ENCODE assay signal across 1 cellular context in the genomic region with DNA sequence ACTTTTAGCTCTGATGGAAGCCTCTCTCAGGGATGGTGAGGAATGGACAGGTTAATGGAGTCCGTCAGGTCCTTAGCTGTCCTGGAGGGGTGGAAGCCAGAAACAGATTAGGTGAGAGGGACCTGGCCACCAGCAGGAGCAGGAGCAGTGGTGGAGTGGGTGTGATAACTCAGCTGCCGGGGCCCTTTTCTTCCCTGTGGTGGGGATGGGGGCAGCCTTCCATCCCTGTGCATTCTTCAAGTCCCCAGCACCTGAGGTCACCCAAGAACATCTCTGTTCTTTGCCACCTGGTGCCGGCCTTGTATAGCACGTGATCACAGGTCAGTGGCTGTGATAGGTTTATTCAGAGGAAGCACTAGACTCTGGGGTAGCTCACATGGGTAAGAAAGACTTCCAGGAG.
TF ChIP-seq lines count a peak whose summit lies in the region.

No MANE protein-coding gene starts in this region.

TF ChIP-seq in K562, 482 proteins besides CTCF, POLR2A, EP300 and RAD21:
- TF ChIP-seq GATAD2A (IDR thresholded peaks at IDR 0.05) (no peak), ADNP (tag; IDR thresholded peaks at IDR 0.05) (no peak), ZNF347 (CRISPR knock-in tag; IDR thresholded peaks at IDR 0.05; ENCODE audit: low read depth) (no peak), NBN (IDR thresholded peaks at IDR 0.05; ENCODE audit: low read depth) (no peak), BRF1 (IDR thresholded peaks at IDR 0.05; ENCODE audit: borderline replicate concordance, extremely low read depth, insufficient read length) (no peak), SOX6 (IDR thresholded peaks at IDR 0.05) (no peak), ZNF592 (IDR thresholded peaks at IDR 0.05) (no peak), ZNF133 (CRISPR knock-in tag; IDR thresholded peaks at IDR 0.05) (no peak), ZNF280B (CRISPR knock-in tag; IDR thresholded peaks at IDR 0.05) (no peak), ZNF583 (CRISPR knock-in tag; IDR thresholded peaks at IDR 0.05) (no peak), RBFOX2 (IDR thresholded peaks at IDR 0.05; ENCODE audit: low read depth, low read length) (no peak), SRSF1 (IDR thresholded peaks at IDR 0.05; ENCODE audit: low read depth, low read length) (no peak), NCOR1 (IDR thresholded peaks at IDR 0.05) (no peak), HDAC3 (IDR thresholded peaks at IDR 0.05; ENCODE audit: borderline replicate concordance, partially characterized antibody) (no peak)
- TF ChIP-seq, protein P1, sequence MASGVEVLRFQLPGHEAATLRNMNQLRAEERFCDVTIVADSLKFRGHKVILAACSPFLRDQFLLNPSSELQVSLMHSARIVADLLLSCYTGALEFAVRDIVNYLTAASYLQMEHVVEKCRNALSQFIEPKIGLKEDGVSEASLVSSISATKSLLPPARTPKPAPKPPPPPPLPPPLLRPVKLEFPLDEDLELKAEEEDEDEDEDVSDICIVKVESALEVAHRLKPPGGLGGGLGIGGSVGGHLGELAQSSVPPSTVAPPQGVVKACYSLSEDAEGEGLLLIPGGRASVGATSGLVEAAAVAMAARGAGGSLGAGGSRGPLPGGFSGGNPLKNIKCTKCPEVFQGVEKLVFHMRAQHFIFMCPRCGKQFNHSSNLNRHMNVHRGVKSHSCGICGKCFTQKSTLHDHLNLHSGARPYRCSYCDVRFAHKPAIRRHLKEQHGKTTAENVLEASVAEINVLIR (CRISPR knock-in tag; IDR thresholded peaks at IDR 0.05), result no peak
- TF ChIP-seq, protein P2, sequence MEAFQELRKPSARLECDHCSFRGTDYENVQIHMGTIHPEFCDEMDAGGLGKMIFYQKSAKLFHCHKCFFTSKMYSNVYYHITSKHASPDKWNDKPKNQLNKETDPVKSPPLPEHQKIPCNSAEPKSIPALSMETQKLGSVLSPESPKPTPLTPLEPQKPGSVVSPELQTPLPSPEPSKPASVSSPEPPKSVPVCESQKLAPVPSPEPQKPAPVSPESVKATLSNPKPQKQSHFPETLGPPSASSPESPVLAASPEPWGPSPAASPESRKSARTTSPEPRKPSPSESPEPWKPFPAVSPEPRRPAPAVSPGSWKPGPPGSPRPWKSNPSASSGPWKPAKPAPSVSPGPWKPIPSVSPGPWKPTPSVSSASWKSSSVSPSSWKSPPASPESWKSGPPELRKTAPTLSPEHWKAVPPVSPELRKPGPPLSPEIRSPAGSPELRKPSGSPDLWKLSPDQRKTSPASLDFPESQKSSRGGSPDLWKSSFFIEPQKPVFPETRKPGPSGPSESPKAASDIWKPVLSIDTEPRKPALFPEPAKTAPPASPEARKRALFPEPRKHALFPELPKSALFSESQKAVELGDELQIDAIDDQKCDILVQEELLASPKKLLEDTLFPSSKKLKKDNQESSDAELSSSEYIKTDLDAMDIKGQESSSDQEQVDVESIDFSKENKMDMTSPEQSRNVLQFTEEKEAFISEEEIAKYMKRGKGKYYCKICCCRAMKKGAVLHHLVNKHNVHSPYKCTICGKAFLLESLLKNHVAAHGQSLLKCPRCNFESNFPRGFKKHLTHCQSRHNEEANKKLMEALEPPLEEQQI (IDR thresholded peaks at IDR 0.05), result no peak
